In the genomic region with DNA sequence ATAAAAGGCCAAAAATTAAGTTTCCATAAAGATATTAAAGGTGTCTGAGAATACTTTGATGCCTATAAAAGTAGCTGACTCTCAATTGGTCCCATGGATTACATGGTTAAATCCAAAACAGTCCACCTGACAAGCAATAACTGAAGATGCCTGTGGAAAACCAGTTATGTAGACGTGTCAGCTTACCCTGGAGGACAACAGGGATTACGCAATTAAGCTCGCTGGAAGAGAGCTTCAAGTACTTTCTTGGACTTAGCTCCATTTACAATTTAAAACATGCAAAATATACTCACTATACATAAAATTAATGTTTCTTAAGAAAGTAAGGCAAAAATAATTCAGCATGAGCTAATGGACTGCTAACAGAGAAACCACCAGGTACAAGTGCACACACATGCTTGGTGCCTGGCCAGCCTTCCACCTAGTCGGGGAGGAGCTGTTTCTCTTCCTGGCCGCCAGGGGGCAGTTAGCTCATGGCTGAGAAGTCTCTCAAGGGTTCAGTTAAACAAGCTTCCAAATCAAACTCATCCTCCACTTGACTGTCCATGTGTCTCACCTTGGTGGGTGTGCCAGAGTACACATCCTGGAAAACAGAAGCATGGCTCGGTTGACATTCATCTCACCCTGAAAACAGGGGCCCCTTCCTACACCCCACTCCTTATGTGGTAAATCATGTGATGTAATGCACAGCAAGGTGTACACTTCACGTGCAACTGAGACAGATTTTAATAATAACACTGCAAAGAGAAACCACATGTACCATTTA, we compare ENCODE assay signal across 8 cellular contexts. TPM values are rescaled to one million over a fixed set of nuclear protein-coding genes. Genes with fewer than 3 reads are reported as not detected.
DNase-seq lines count a peak whose midpoint lies in the region; ATAC-seq and TF ChIP-seq lines count a peak whose summit lies in the region.

No MANE protein-coding gene starts in this region.

- H3K36me3 ChIP-seq in WERI-Rb-1 (peaks cover 86% of the 10 kb centered on the region), mammary epithelial cell (ENCODE audit: insufficient read depth, low read length) (peaks cover 31% of the 10 kb centered on the region)

- H3K4me3 ChIP-seq in WERI-Rb-1 (ENCODE audit: low read depth, low read length) (no peak overlapping the region), mammary epithelial cell (replicated peaks in 1 of 3; ENCODE audit: insufficient read depth in 1 of 3, low read depth in 2 of 3, low read length in 3 of 3) (no peak overlapping the region)

- no peak overlapping the region for H2AFZ ChIP-seq in mammary epithelial cell (ENCODE audit: low read depth, low read length)

- BruUV-seq in mammary epithelial cell (replicated peaks; lab: Mats Ljungman, UMichigan) = TSS peak; percentile 59

- ATAC-seq in HG02870 (IDR thresholded peaks at IDR 0.05; ENCODE audit: unreplicated experiment) (peak; percentile 47), HG02884 (IDR thresholded peaks at IDR 0.05; ENCODE audit: unreplicated experiment) (no peak)

- DNase-seq in GM04504 (ENCODE audit: low read depth) (peak; percentile 39), NCI-H2196 (lab: John Stamatoyannopoulos, UW; ENCODE audit: unreplicated experiment) (peak; percentile 84), WERI-Rb-1 (peak; percentile 79), mammary epithelial cell (peak; percentile 68), kidney tubule cell (ENCODE audit: low spot score) (peak; percentile 81)
- peak; percentile 77 for DNase-seq in stimulated activated CD4-positive, alpha-beta T cell treated with anti-CD3 and anti-CD28 coated beads, Interleukin-4, amount 100 ng/mL, for 1 hour

- CTCF ChIA-PET in mammary epithelial cell (lab: Charles Lee; ENCODE audit: low non-redundant PET) = interaction anchor here (0.5 to 1.1 kb wide), 3 partner anchors 18 to 37 kb away, joined by 3 to 13 read pairs (median 3); partner anchors contain the start of gene SLBP

- TF ChIP-seq CTCF in WERI-Rb-1 (IDR thresholded peaks at IDR 0.05; ENCODE audit: low read depth, low read length) (peak; percentile 97), mammary epithelial cell (conservative IDR thresholded peaks at IDR 0.05 in 1 of 2, IDR thresholded peaks at IDR 0.05 in 1 of 2; ENCODE audit: extremely low read depth in 1 of 2, insufficient read depth in 1 of 2, low read depth in 1 of 2, low read length in 2 of 2) (peak; percentile 95 to 96)

- peaks cover 5% of the 10 kb centered on the region for H3K79me2 ChIP-seq in mammary epithelial cell (ENCODE audit: insufficient read depth, low read length)

- no peak overlapping the region for H3K27ac ChIP-seq in WERI-Rb-1
- H3K27ac ChIP-seq in mammary epithelial cell (ENCODE audit: insufficient read depth, low read depth, low read length) = no peak overlapping the region

- intact Hi-C loops in mammary epithelial cell (cut with micrococcal nuclease) = loop anchor here (1.0 kb wide), 2 partner anchors 19 to 33 kb away; partner anchors contain the start of gene SLBP

- H3K27me3 ChIP-seq in WERI-Rb-1 (ENCODE audit: insufficient read depth, low read depth, severe bottlenecking) (no peaks in the 10 kb centered on the region), mammary epithelial cell (ENCODE audit: insufficient read depth, low read length) (no peaks in the 10 kb centered on the region)

- dilution Hi-C loops in mammary epithelial cell (cut with HindIII; ENCODE audit: low sequenced_read_pairs) = loop anchor here (5.0 to 10.0 kb wide), 3 partner anchors 41 to 339 kb away; no protein-coding TSS in a partner anchor

- H3K4me2 ChIP-seq in mammary epithelial cell (ENCODE audit: insufficient read depth, low read depth, low read length) = no peak overlapping the region

- in situ Hi-C loops in mammary epithelial cell (cut with MboI; ENCODE audit: low sequenced_read_pairs in 2 of 2) = no loop called here

- H3K9ac ChIP-seq in mammary epithelial cell (ENCODE audit: insufficient read depth, low read length) = no peak overlapping the region

- H4K20me1 ChIP-seq in mammary epithelial cell (ENCODE audit: insufficient read depth, low read length) = peaks cover 3% of the 10 kb centered on the region

- no peaks in the 10 kb centered on the region for H3K9me3 ChIP-seq in WERI-Rb-1 (ENCODE audit: severe bottlenecking)
- H3K9me3 ChIP-seq in mammary epithelial cell (replicated peaks; ENCODE audit: insufficient read depth, low read length) = no peaks in the 10 kb centered on the region

- no peaks in the 10 kb centered on the region for H3K4me1 ChIP-seq in mammary epithelial cell (ENCODE audit: insufficient read depth, low read length)

- 30% methylated on average over 7 of the region's 7 CpGs for WGBS in mammary epithelial cell (ENCODE audit: low coverage, missing lambda C conversion rate)

RNA-seq across cellular contexts. Expression of gene FAM53A, which starts 9.2 kb away (rescaled TPM):
- 1 to 10 TPM; 3.3 to 3.7 TPM for total RNA-seq in mammary epithelial cell
- polyA plus RNA-seq in mammary epithelial cell = 0.63 TPM
- polyA minus RNA-seq in mammary epithelial cell = not detected

RNA-seq across cellular contexts. Expression of gene SLBP, which starts 18.8 kb away (rescaled TPM):
- total RNA-seq in mammary epithelial cell = 10 to 100 TPM; 38.0 to 55.7 TPM
- polyA plus RNA-seq in mammary epithelial cell = 71.1 TPM
- polyA minus RNA-seq in mammary epithelial cell = 46.8 TPM

RNA-seq across cellular contexts. Expression of gene TMEM129, which starts 27.8 kb away (rescaled TPM):
- total RNA-seq in mammary epithelial cell = 10 to 100 TPM; 31.7 to 52.7 TPM
- 21.5 TPM for polyA plus RNA-seq in mammary epithelial cell
- polyA minus RNA-seq in mammary epithelial cell = 15.1 TPM

RNA-seq across cellular contexts. Expression of gene TACC3, which starts 28.0 kb away (rescaled TPM):
- 10 to 100 TPM in 1 of 2 donors, 1 to 10 TPM in 1; 2.3 to 73.0 TPM for total RNA-seq in mammary epithelial cell
- 46.9 TPM for polyA plus RNA-seq in mammary epithelial cell
- 103 TPM for polyA minus RNA-seq in mammary epithelial cell
